Comparison of ENCODE assay signal across 1 cellular context in the genomic region with DNA sequence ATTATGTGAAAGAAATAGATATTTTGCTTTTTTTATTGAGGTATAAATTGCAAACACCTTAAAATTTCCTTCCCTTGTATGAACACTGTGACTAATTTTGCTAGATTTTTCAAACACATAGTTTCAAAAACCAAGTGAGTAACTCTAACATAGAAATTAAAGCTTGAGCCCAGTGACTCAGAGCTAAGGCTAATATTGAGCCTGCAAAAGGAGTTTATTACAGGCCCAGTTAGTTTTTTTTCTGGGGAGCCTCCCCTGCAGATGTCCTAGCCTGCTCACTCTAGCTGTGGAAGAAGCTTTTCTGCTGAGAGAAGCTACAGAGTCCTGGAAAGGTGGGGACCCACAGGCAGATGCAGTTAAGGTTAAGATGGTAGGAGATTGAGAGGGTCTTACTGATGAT.
TF ChIP-seq lines count a peak whose summit lies in the region.

No MANE protein-coding gene starts in this region.

TF ChIP-seq in GM23338, 12 proteins besides CTCF, POLR2A, EP300 and RAD21 (continued from another document):
- TF ChIP-seq REST (IDR thresholded peaks at IDR 0.05; ENCODE audit: unreplicated experiment) (no peak), ZNF114 (CRISPR knock-in tag; IDR thresholded peaks at IDR 0.05) (no peak), STAT1 (IDR thresholded peaks at IDR 0.05; ENCODE audit: unreplicated experiment) (no peak), ETS1 (IDR thresholded peaks at IDR 0.05) (no peak), EZH2 (IDR thresholded peaks at IDR 0.05; ENCODE audit: low read depth, unreplicated experiment) (no peak), NANOG (IDR thresholded peaks at IDR 0.05; ENCODE audit: borderline replicate concordance) (no peak), JUNB (IDR thresholded peaks at IDR 0.05; ENCODE audit: unreplicated experiment) (no peak), POLR2AphosphoS5 (IDR thresholded peaks at IDR 0.05; ENCODE audit: low read depth) (no peak), EZH2phosphoT487 (IDR thresholded peaks at IDR 0.05; ENCODE audit: unreplicated experiment) (no peak), ZNF331 (CRISPR knock-in tag; IDR thresholded peaks at IDR 0.05; ENCODE audit: low read depth) (no peak)
- TF ChIP-seq, protein P1, sequence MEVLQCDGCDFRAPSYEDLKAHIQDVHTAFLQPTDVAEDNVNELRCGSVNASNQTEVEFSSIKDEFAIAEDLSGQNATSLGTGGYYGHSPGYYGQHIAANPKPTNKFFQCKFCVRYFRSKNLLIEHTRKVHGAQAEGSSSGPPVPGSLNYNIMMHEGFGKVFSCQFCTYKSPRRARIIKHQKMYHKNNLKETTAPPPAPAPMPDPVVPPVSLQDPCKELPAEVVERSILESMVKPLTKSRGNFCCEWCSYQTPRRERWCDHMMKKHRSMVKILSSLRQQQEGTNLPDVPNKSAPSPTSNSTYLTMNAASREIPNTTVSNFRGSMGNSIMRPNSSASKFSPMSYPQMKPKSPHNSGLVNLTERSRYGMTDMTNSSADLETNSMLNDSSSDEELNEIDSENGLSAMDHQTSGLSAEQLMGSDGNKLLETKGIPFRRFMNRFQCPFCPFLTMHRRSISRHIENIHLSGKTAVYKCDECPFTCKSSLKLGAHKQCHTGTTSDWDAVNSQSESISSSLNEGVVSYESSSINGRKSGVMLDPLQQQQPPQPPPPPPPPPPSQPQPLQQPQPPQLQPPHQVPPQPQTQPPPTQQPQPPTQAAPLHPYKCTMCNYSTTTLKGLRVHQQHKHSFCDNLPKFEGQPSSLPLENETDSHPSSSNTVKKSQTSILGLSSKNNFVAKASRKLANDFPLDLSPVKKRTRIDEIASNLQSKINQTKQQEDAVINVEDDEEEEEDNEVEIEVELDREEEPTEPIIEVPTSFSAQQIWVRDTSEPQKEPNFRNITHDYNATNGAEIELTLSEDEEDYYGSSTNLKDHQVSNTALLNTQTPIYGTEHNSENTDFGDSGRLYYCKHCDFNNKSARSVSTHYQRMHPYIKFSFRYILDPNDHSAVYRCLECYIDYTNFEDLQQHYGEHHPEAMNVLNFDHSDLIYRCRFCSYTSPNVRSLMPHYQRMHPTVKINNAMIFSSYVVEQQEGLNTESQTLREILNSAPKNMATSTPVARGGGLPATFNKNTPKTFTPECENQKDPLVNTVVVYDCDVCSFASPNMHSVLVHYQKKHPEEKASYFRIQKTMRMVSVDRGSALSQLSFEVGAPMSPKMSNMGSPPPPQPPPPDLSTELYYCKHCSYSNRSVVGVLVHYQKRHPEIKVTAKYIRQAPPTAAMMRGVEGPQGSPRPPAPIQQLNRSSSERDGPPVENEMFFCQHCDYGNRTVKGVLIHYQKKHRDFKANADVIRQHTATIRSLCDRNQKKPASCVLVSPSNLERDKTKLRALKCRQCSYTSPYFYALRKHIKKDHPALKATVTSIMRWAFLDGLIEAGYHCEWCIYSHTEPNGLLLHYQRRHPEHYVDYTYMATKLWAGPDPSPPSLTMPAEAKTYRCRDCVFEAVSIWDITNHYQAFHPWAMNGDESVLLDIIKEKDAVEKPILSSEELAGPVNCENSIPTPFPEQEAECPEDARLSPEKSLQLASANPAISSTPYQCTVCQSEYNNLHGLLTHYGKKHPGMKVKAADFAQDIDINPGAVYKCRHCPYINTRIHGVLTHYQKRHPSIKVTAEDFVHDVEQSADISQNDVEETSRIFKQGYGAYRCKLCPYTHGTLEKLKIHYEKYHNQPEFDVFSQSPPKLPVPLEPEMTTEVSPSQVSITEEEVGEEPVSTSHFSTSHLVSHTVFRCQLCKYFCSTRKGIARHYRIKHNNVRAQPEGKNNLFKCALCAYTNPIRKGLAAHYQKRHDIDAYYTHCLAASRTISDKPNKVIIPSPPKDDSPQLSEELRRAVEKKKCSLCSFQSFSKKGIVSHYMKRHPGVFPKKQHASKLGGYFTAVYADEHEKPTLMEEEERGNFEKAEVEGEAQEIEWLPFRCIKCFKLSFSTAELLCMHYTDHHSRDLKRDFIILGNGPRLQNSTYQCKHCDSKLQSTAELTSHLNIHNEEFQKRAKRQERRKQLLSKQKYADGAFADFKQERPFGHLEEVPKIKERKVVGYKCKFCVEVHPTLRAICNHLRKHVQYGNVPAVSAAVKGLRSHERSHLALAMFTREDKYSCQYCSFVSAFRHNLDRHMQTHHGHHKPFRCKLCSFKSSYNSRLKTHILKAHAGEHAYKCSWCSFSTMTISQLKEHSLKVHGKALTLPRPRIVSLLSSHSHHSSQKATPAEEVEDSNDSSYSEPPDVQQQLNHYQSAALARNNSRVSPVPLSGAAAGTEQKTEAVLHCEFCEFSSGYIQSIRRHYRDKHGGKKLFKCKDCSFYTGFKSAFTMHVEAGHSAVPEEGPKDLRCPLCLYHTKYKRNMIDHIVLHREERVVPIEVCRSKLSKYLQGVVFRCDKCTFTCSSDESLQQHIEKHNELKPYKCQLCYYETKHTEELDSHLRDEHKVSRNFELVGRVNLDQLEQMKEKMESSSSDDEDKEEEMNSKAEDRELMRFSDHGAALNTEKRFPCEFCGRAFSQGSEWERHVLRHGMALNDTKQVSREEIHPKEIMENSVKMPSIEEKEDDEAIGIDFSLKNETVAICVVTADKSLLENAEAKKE (CRISPR knock-in tag; IDR thresholded peaks at IDR 0.05), result no peak
